Comparison of ENCODE assay signal across 1 cellular context in the genomic region with DNA sequence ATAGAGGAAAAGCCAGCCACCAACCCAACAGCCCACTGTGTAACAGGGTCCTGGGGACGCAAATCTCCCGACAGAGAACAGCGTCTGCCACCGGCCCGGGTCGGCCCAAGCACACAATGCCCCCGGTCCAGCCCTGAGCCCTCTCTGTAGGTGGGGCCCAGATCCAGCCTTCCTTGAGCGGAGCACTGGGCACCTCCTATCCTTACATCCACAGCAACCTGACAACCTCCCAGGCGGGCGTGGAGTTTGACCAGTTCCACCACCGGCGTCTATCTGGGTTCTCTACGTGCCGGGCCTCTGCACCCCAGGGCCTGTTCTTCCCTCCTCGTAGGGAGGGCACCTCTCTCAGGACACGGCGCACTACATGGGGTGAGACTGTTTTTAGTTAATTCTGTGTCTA.
TF ChIP-seq lines count a peak whose summit lies in the region.

No MANE protein-coding gene starts in this region.

TF ChIP-seq in GM23338, 12 proteins besides CTCF, POLR2A, EP300 and RAD21 (continued from another document):
- TF ChIP-seq, protein P1, sequence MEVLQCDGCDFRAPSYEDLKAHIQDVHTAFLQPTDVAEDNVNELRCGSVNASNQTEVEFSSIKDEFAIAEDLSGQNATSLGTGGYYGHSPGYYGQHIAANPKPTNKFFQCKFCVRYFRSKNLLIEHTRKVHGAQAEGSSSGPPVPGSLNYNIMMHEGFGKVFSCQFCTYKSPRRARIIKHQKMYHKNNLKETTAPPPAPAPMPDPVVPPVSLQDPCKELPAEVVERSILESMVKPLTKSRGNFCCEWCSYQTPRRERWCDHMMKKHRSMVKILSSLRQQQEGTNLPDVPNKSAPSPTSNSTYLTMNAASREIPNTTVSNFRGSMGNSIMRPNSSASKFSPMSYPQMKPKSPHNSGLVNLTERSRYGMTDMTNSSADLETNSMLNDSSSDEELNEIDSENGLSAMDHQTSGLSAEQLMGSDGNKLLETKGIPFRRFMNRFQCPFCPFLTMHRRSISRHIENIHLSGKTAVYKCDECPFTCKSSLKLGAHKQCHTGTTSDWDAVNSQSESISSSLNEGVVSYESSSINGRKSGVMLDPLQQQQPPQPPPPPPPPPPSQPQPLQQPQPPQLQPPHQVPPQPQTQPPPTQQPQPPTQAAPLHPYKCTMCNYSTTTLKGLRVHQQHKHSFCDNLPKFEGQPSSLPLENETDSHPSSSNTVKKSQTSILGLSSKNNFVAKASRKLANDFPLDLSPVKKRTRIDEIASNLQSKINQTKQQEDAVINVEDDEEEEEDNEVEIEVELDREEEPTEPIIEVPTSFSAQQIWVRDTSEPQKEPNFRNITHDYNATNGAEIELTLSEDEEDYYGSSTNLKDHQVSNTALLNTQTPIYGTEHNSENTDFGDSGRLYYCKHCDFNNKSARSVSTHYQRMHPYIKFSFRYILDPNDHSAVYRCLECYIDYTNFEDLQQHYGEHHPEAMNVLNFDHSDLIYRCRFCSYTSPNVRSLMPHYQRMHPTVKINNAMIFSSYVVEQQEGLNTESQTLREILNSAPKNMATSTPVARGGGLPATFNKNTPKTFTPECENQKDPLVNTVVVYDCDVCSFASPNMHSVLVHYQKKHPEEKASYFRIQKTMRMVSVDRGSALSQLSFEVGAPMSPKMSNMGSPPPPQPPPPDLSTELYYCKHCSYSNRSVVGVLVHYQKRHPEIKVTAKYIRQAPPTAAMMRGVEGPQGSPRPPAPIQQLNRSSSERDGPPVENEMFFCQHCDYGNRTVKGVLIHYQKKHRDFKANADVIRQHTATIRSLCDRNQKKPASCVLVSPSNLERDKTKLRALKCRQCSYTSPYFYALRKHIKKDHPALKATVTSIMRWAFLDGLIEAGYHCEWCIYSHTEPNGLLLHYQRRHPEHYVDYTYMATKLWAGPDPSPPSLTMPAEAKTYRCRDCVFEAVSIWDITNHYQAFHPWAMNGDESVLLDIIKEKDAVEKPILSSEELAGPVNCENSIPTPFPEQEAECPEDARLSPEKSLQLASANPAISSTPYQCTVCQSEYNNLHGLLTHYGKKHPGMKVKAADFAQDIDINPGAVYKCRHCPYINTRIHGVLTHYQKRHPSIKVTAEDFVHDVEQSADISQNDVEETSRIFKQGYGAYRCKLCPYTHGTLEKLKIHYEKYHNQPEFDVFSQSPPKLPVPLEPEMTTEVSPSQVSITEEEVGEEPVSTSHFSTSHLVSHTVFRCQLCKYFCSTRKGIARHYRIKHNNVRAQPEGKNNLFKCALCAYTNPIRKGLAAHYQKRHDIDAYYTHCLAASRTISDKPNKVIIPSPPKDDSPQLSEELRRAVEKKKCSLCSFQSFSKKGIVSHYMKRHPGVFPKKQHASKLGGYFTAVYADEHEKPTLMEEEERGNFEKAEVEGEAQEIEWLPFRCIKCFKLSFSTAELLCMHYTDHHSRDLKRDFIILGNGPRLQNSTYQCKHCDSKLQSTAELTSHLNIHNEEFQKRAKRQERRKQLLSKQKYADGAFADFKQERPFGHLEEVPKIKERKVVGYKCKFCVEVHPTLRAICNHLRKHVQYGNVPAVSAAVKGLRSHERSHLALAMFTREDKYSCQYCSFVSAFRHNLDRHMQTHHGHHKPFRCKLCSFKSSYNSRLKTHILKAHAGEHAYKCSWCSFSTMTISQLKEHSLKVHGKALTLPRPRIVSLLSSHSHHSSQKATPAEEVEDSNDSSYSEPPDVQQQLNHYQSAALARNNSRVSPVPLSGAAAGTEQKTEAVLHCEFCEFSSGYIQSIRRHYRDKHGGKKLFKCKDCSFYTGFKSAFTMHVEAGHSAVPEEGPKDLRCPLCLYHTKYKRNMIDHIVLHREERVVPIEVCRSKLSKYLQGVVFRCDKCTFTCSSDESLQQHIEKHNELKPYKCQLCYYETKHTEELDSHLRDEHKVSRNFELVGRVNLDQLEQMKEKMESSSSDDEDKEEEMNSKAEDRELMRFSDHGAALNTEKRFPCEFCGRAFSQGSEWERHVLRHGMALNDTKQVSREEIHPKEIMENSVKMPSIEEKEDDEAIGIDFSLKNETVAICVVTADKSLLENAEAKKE (CRISPR knock-in tag; IDR thresholded peaks at IDR 0.05), result no peak
- TF ChIP-seq ETS1 (IDR thresholded peaks at IDR 0.05), result no peak
- no peak for TF ChIP-seq ZNF114 (CRISPR knock-in tag; IDR thresholded peaks at IDR 0.05)
- TF ChIP-seq ZNF331 (CRISPR knock-in tag; IDR thresholded peaks at IDR 0.05; ENCODE audit: low read depth), result no peak
- no peak for TF ChIP-seq EZH2 (IDR thresholded peaks at IDR 0.05; ENCODE audit: low read depth, unreplicated experiment)
- TF ChIP-seq STAT1 (IDR thresholded peaks at IDR 0.05; ENCODE audit: unreplicated experiment), result no peak
- no peak for TF ChIP-seq JUNB (IDR thresholded peaks at IDR 0.05; ENCODE audit: unreplicated experiment)
- no peak for TF ChIP-seq NANOG (IDR thresholded peaks at IDR 0.05; ENCODE audit: borderline replicate concordance)
- TF ChIP-seq EZH2phosphoT487 (IDR thresholded peaks at IDR 0.05; ENCODE audit: unreplicated experiment), result no peak
TF ChIP-seq in GM23338: peak in this region for 0.
